Comparison of ENCODE assay signal across 27 cellular contexts in the genomic region with DNA sequence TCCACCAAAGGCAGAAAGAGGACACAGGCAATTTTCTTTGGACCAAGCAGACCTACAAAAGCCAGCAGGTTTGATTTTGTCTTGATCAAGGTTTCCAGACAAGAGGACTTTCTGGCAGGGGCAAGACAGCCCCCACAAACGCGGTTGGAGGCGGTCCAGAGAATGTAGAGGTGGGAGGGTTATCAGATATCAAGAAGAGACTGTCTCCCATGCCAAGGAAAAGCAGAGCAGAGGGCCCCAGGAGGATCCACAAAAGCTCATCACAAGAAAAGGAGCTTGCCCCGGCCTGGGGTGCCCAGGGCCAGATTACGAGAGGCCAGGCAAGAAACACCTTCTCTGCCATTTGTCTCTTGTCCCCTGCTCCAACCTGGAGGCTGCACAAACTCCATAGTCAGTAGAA.
"Had no signal": no experiment of that assay in that cellular context is flagged by ENCODE, and none has a peak within 500 bp of the region (broad histone marks: within the 10 kb centered on the region; RNA-seq: fewer than 3 reads in every experiment).

No MANE protein-coding gene starts in this region.

- H3K4me3 Mint-ChIP-seq: activated CD8-positive, alpha-beta T cell treated with anti-CD3 and anti-CD28 coated beads, Interleukin-2, amount 10 ng/mL, durations not matched to agents 7 days and 5 days; activated naive CD8-positive, alpha-beta T cell treated with anti-CD3 and anti-CD28 coated beads, Interleukin-2, amount 10 ng/mL, durations not matched to agents 7 days and 5 days; brain; IgD-negative memory B cell; T-helper 17 cell; WTC11 had no signal

- H3K27ac ChIP-seq: adrenal gland, KMS-11 had no signal

- H3K9me3 ChIP-seq: adrenal gland had no signal

- DNase-seq: activated CD4-positive, alpha-beta T cell treated with anti-CD3 and anti-CD28 coated beads for 48 hours; activated CD4-positive, alpha-beta T cell treated with anti-CD3 and anti-CD28 coated beads, Interleukin-2, amount 50 U/mL, for 4 hours; activated CD4-positive, CD25-positive, alpha-beta regulatory T cell treated with anti-CD3 and anti-CD28 coated beads, Interleukin-2, amount 50 U/mL, for 72 hours; activated CD8-positive, alpha-beta memory T cell treated with anti-CD3 and anti-CD28 coated beads, Interleukin-2, amount 50 U/mL, for 48 hours; activated CD8-positive, alpha-beta T cell treated with anti-CD3 and anti-CD28 coated beads, Interleukin-2, amount 10 ng/mL, durations not matched to agents 7 days and 5 days; activated naive CD4-positive, alpha-beta T cell treated with anti-CD3 and anti-CD28 coated beads, Interleukin-2, amount 50 U/mL, for 16 hours; activated naive CD8-positive, alpha-beta T cell treated with anti-CD3 and anti-CD28 coated beads, Interleukin-2, amount 10 ng/mL, durations not matched to agents 7 days and 5 days; activated T-cell treated with anti-CD3 and anti-CD28 coated beads, Interleukin-2, amount 50 U/mL, for 1 hour; adrenal gland; anterior cingulate cortex; MG63; MV-4-11; NCI-H1092 treated with DMSO at 0.1 percent for 48 hours; NCI-H1436; NCI-H187; NCI-H2081; NCI-H446; NCI-H524; PC-3; SIG-M5; T-helper 17 cell; T-helper 9 cell had no signal

- H3K4me1 Mint-ChIP-seq: activated naive CD8-positive, alpha-beta T cell treated with anti-CD3 and anti-CD28 coated beads, Interleukin-2, amount 10 ng/mL, durations not matched to agents 7 days and 5 days; IgD-negative memory B cell; T-helper 17 cell; WTC11 had no signal

- H3K27me3 ChIP-seq: adrenal gland, MG63 had no signal

- H3K4me2 ChIP-seq: KMS-11 had no signal

- H3K36me3 ChIP-seq: adrenal gland, MG63 had no signal

- ATAC-seq: activated CD8-positive, alpha-beta T cell treated with anti-CD3 and anti-CD28 coated beads, Interleukin-2, amount 10 ng/mL, durations not matched to agents 7 days and 5 days; PC-3; T-helper 17 cell; WTC11 had no signal

- FAIRE-seq: RCC 7860 had no signal

- H3K9ac ChIP-seq: KMS-11 had no signal

- H3K27me3 Mint-ChIP-seq: activated naive CD8-positive, alpha-beta T cell treated with anti-CD3 and anti-CD28 coated beads, Interleukin-2, amount 10 ng/mL, durations not matched to agents 7 days and 5 days; IgD-negative memory B cell; T-helper 17 cell had no signal

- H3K36me3 Mint-ChIP-seq: activated naive CD8-positive, alpha-beta T cell treated with anti-CD3 and anti-CD28 coated beads, Interleukin-2, amount 10 ng/mL, durations not matched to agents 7 days and 5 days; brain; IgD-negative memory B cell; WTC11 had no signal

- H3K27ac Mint-ChIP-seq: activated CD8-positive, alpha-beta T cell treated with anti-CD3 and anti-CD28 coated beads, Interleukin-2, amount 10 ng/mL, durations not matched to agents 7 days and 5 days; activated naive CD8-positive, alpha-beta T cell treated with anti-CD3 and anti-CD28 coated beads, Interleukin-2, amount 10 ng/mL, durations not matched to agents 7 days and 5 days; IgD-negative memory B cell; T-helper 17 cell; WTC11 had no signal

- H3K4me3 ChIP-seq: adrenal gland, MG63 had no signal
